In genomic region chr7:100493476-100494264, GRCh38 we compare ENCODE assay signal across 9 cellular contexts. TPM values are rescaled to one million over a fixed set of nuclear protein-coding genes. Genes with fewer than 3 reads are reported as not detected.
DNase-seq lines count a peak whose midpoint lies in the region; ATAC-seq, FAIRE-seq and TF ChIP-seq lines count a peak whose summit lies in the region.
"Had no signal": no experiment of that assay in that cellular context is flagged by ENCODE, and none has a peak within 500 bp of the region (broad histone marks: within the 10 kb centered on the region; RNA-seq: fewer than 3 reads in every experiment).

No MANE protein-coding gene starts in this region.

- peaks cover 34% of the 10 kb centered on the region for H3K4me1 ChIP-seq in HepG2 (ENCODE audit: insufficient read depth, low read length)

- H2AFZ ChIP-seq in HepG2 (ENCODE audit: low read length): no peak overlapping the region

- H3K79me2 ChIP-seq in HepG2 (ENCODE audit: insufficient read depth, low read length): no peaks in the 10 kb centered on the region

- H3K9ac ChIP-seq in HepG2 (ENCODE audit: insufficient read depth, low read depth, low read length): peak overlapping the region; percentile 43; the same call in 1 of the 2 replicates

- H4K20me1 ChIP-seq in HepG2 (ENCODE audit: insufficient read depth, low read length): no peaks in the 10 kb centered on the region

- H3K4me3 ChIP-seq in brain microvascular endothelial cell (ENCODE audit: low read depth, low read length) (peak overlapping the region; percentile 45), HepG2 (replicated peaks in 1 of 3; ENCODE audit: insufficient read depth in 1 of 3, low read depth in 2 of 3, low read length in 3 of 3) (peak overlapping the region; percentile 42 to 76 (median 54))

- H3K27me3 ChIP-seq in brain microvascular endothelial cell (replicated peaks) (no peaks in the 10 kb centered on the region), HepG2 (ENCODE audit: control insufficient read depth in 1 of 2, insufficient read depth in 2 of 2, low read length in 2 of 2) (peaks cover 1 to 7% of the 10 kb centered on the region in 2 experiments; a peak in 4 of 5 replicates)

- no peak for TF ChIP-seq EP300 in HepG2 (IDR thresholded peaks at IDR 0.05; ENCODE audit: low read depth in 2 of 2, low read length in 2 of 2)
- TF ChIP-seq EP300 in HepG2 (CRISPR knock-in tag; IDR thresholded peaks at IDR 0.05; ENCODE audit: borderline replicate concordance): no peak

- CTCF ChIA-PET in HepG2 (lab: Yijun Ruan, JAX; ENCODE audit: low intra/inter-chr PET ratio, low total read pairs): interaction anchor here (1.0 to 1.1 kb wide), 2 partner anchors 10 to 66 kb away, joined by 3 to 4 read pairs; partner anchors contain the start of gene NYAP1

- POLR2A ChIA-PET in HepG2 (lab: Yijun Ruan, JAX): interaction anchor here (0.9 to 1.5 kb wide), 6 partner anchors 14 to 92 kb away, joined by 3 to 4 read pairs (median 3); partner anchors contain the start of genes AGFG2, FBXO24, LRCH4 and ZCWPW1

- TF ChIP-seq CTCF in GM13977 (IDR thresholded peaks at IDR 0.05; ENCODE audit: extremely low read depth, insufficient read depth, missing control alignments) (peak; percentile 44), brain microvascular endothelial cell (IDR thresholded peaks at IDR 0.05; ENCODE audit: low read depth, low read length, missing control alignments) (peak; percentile 30), HepG2 (CRISPR knock-in tag; IDR thresholded peaks at IDR 0.05) (peak; percentile 69)

- DNase-seq in GM13977 (ENCODE audit: low spot score) (peak; percentile 77), T-helper 9 cell (peak; percentile 48), brain microvascular endothelial cell (no peak), HepG2 (ENCODE audit: low spot score) (peak; percentile 33), DMS79 treated with DMSO at 0.1 percent for 48 hours (lab: John Stamatoyannopoulos, UW) (no peak), NCI-H1436 treated with DMSO at 0.1 percent for 48 hours (lab: John Stamatoyannopoulos, UW) (no peak)
- DNase-seq in stimulated activated CD4-positive, alpha-beta T cell treated with anti-CD3 and anti-CD28 coated beads, TNF-alpha, amount 100 ng/mL, for 4 hours (ENCODE audit: low read depth in 3 of 3): peak; percentile 24 to 33 (median 28)

- H3K4me2 ChIP-seq in HepG2 (ENCODE audit: low read depth, low read length): peak overlapping the region; percentile 95

- ATAC-seq in HepG2 (peak; percentile 80), GM18517 (IDR thresholded peaks at IDR 0.05; ENCODE audit: unreplicated experiment) (no peak)

- 0% methylated on average over 16 of the region's 56 CpGs for WGBS in HepG2 (ENCODE audit: low lambda C conversion rate)

- no peak for TF ChIP-seq RAD21 in HepG2 (CRISPR knock-in tag; IDR thresholded peaks at IDR 0.05)

- no TSS peak for BruUV-seq in HepG2 (replicated peaks; lab: Mats Ljungman, UMichigan)

- no peaks in the 10 kb centered on the region for H3K9me3 ChIP-seq in HepG2 (ENCODE audit: low read length)

- in situ Hi-C loops in GM13977 (cut with MboI; ENCODE audit: low pct_unique_long_range_greater_than_20kb, low sequenced_read_pairs, unreplicated experiment): no loop called here
- in situ Hi-C loops in brain microvascular endothelial cell (cut with HindIII; ENCODE audit: low pct_ligation_motif_present, low sequenced_read_pairs): no loop called here
- in situ Hi-C loops in HepG2 (cut with HindIII; ENCODE audit: extremely low pct_ligation_motif_present, low pct_unique_long_range_greater_than_20kb): no loop called here

- H3K36me3 ChIP-seq in brain microvascular endothelial cell (replicated peaks): no peaks in the 10 kb centered on the region
- H3K36me3 ChIP-seq in HepG2 (replicated peaks in 1 of 2; ENCODE audit: control insufficient read depth in 1 of 2, insufficient read depth in 2 of 2, low read length in 2 of 2): no peaks in the 10 kb centered on the region

- H3K27ac ChIP-seq in brain microvascular endothelial cell (no peak overlapping the region), HepG2 (ENCODE audit: extremely low read length, insufficient read depth, low read length) (no peak overlapping the region)

- intact Hi-C loops in HepG2 (cut with micrococcal nuclease; ENCODE audit: unreplicated experiment): loop anchor here (1.0 to 2.0 kb wide), 2 partner anchors 52 to 65 kb away; no protein-coding TSS in a partner anchor

- no peak; a peak in 1 of 4 replicates for TF ChIP-seq POLR2A in HepG2 (IDR thresholded peaks at IDR 0.05; ENCODE audit: insufficient read depth in 1 of 2, low read depth in 2 of 2, low read length in 2 of 2)

- FAIRE-seq in HepG2 (lab: Jason Lieb, UNC): no peak

RNA-seq across cellular contexts. Expression of gene NYAP1, which starts 9.9 kb away (rescaled TPM):
- 0.15 TPM in 2 replicates for total RNA-seq in HepG2 (2016; rRNA removed; fragmentation: Illumina TruSeq; extraction: Trizol)
- total RNA-seq in HepG2 (2016; cell fraction: cytosol; rRNA removed; fragmentation: Illumina TruSeq; extraction: Trizol; ENCODE audit: low read depth): not detected in 2 replicates
- 0.09 and 0.26 TPM in 2 replicates for total RNA-seq in HepG2 (2016; cell fraction: insoluble cytoplasmic fraction; rRNA removed; fragmentation: Illumina TruSeq; extraction: Trizol)
- 0.55 TPM in 1 of 2 replicates, not detected in the other for total RNA-seq in HepG2 (2016; cell fraction: membrane; rRNA removed; fragmentation: Illumina TruSeq; extraction: Trizol)
- 0.09 and 0.22 TPM in 2 replicates for total RNA-seq in HepG2 (2016; cell fraction: nucleus; rRNA removed; fragmentation: Illumina TruSeq; extraction: Trizol)
- 0.46 and 0.76 TPM in 2 replicates for polyA plus RNA-seq in HepG2 (2011; rRNA removed)
- polyA plus RNA-seq in HepG2 (2011; cell fraction: cytosol; rRNA removed): 0.44 and 0.70 TPM in 2 replicates
- polyA plus RNA-seq in HepG2 (2011; cell fraction: nucleus; rRNA removed): 2.4 and 2.9 TPM in 2 replicates
- polyA plus RNA-seq in HepG2 (2012): 0.60 and 0.88 TPM in 2 replicates
- polyA plus RNA-seq in HepG2 (2016; cell fraction: cytosol; fragmentation: Illumina TruSeq; extraction: Trizol; ENCODE audit: low read depth): 0.07 and 0.09 TPM in 2 replicates
- polyA plus RNA-seq in HepG2 (2016; cell fraction: insoluble cytoplasmic fraction; fragmentation: Illumina TruSeq; extraction: Trizol; ENCODE audit: low read depth): 0.08 TPM in 1 of 2 replicates, not detected in the other
- polyA plus RNA-seq in HepG2 (2016; cell fraction: membrane; fragmentation: Illumina TruSeq; extraction: Trizol; ENCODE audit: low read depth): 0.07 TPM in 1 of 2 replicates, not detected in the other
- polyA plus RNA-seq in HepG2 (2016; cell fraction: nucleus; fragmentation: Illumina TruSeq; extraction: Trizol; ENCODE audit: insufficient read depth, low read depth): 0.77 and 0.83 TPM in 2 replicates
- polyA minus RNA-seq in HepG2 (2011; rRNA and poly(A)+ RNA removed; ENCODE audit: low replicate concordance): 0.62 TPM in 1 of 2 replicates, not detected in the other
- 0.53 and 0.99 TPM in 2 replicates for polyA minus RNA-seq in HepG2 (2011; cell fraction: cytosol; rRNA and poly(A)+ RNA removed)
- polyA minus RNA-seq in HepG2 (2011; cell fraction: nucleus; rRNA and poly(A)+ RNA removed): 0.62 and 0.64 TPM in 2 replicates
- total RNA-seq: myocyte had no signal

RNA-seq across cellular contexts. Expression of gene TSC22D4, which starts 14.7 kb away (rescaled TPM):
- total RNA-seq in HepG2 (2016; rRNA removed; fragmentation: Illumina TruSeq; extraction: Trizol): 6.3 and 7.7 TPM in 2 replicates
- total RNA-seq in HepG2 (2016; cell fraction: cytosol; rRNA removed; fragmentation: Illumina TruSeq; extraction: Trizol; ENCODE audit: low read depth): 2.6 and 2.9 TPM in 2 replicates
- 5.6 and 7.4 TPM in 2 replicates for total RNA-seq in HepG2 (2016; cell fraction: insoluble cytoplasmic fraction; rRNA removed; fragmentation: Illumina TruSeq; extraction: Trizol)
- 4.7 and 8.1 TPM in 2 replicates for total RNA-seq in HepG2 (2016; cell fraction: membrane; rRNA removed; fragmentation: Illumina TruSeq; extraction: Trizol)
- 4.4 and 5.5 TPM in 2 replicates for total RNA-seq in HepG2 (2016; cell fraction: nucleus; rRNA removed; fragmentation: Illumina TruSeq; extraction: Trizol)
- 8.7 and 10.1 TPM in 2 replicates for polyA plus RNA-seq in HepG2 (2011; rRNA removed)
- polyA plus RNA-seq in HepG2 (2011; cell fraction: cytosol; rRNA removed): 6.5 and 10.9 TPM in 2 replicates
- 17.7 and 20.7 TPM in 2 replicates for polyA plus RNA-seq in HepG2 (2011; cell fraction: nucleus; rRNA removed)
- 6.9 and 11.5 TPM in 2 replicates for polyA plus RNA-seq in HepG2 (2012)
- polyA plus RNA-seq in HepG2 (2016; cell fraction: cytosol; fragmentation: Illumina TruSeq; extraction: Trizol; ENCODE audit: low read depth): 2.7 and 4.0 TPM in 2 replicates
- polyA plus RNA-seq in HepG2 (2016; cell fraction: insoluble cytoplasmic fraction; fragmentation: Illumina TruSeq; extraction: Trizol; ENCODE audit: low read depth): 10.1 and 11.1 TPM in 2 replicates
- 6.2 and 8.1 TPM in 2 replicates for polyA plus RNA-seq in HepG2 (2016; cell fraction: membrane; fragmentation: Illumina TruSeq; extraction: Trizol; ENCODE audit: low read depth)
- polyA plus RNA-seq in HepG2 (2016; cell fraction: nucleus; fragmentation: Illumina TruSeq; extraction: Trizol; ENCODE audit: insufficient read depth, low read depth): 13.1 and 14.8 TPM in 2 replicates
- 9.9 and 13.8 TPM in 2 replicates for polyA minus RNA-seq in HepG2 (2011; rRNA and poly(A)+ RNA removed; ENCODE audit: low replicate concordance)
- polyA minus RNA-seq in HepG2 (2011; cell fraction: cytosol; rRNA and poly(A)+ RNA removed): 7.0 and 9.1 TPM in 2 replicates
- polyA minus RNA-seq in HepG2 (2011; cell fraction: nucleus; rRNA and poly(A)+ RNA removed): 3.0 and 4.5 TPM in 2 replicates

RNA-seq across cellular contexts. Expression of gene SPACDR, which starts 29.6 kb away (rescaled TPM):
- total RNA-seq in HepG2 (2016; rRNA removed; fragmentation: Illumina TruSeq; extraction: Trizol): not detected in 2 replicates
- total RNA-seq in HepG2 (2016; cell fraction: cytosol; rRNA removed; fragmentation: Illumina TruSeq; extraction: Trizol; ENCODE audit: low read depth): not detected in 2 replicates
- 0.15 TPM in 1 of 2 replicates, not detected in the other for total RNA-seq in HepG2 (2016; cell fraction: insoluble cytoplasmic fraction; rRNA removed; fragmentation: Illumina TruSeq; extraction: Trizol)
- not detected in 2 replicates for total RNA-seq in HepG2 (2016; cell fraction: membrane; rRNA removed; fragmentation: Illumina TruSeq; extraction: Trizol)
- not detected in 2 replicates for total RNA-seq in HepG2 (2016; cell fraction: nucleus; rRNA removed; fragmentation: Illumina TruSeq; extraction: Trizol)
- polyA plus RNA-seq in HepG2 (2011; rRNA removed): 0.24 and 0.41 TPM in 2 replicates
- 0.16 TPM in 1 of 2 replicates, not detected in the other for polyA plus RNA-seq in HepG2 (2011; cell fraction: cytosol; rRNA removed)
- 0.55 and 0.99 TPM in 2 replicates for polyA plus RNA-seq in HepG2 (2011; cell fraction: nucleus; rRNA removed)
- 0.20 TPM in 1 of 2 replicates, not detected in the other for polyA plus RNA-seq in HepG2 (2012)
- not detected in 2 replicates for polyA plus RNA-seq in HepG2 (2016; cell fraction: cytosol; fragmentation: Illumina TruSeq; extraction: Trizol; ENCODE audit: low read depth)
- polyA plus RNA-seq in HepG2 (2016; cell fraction: insoluble cytoplasmic fraction; fragmentation: Illumina TruSeq; extraction: Trizol; ENCODE audit: low read depth): not detected in 2 replicates
- polyA plus RNA-seq in HepG2 (2016; cell fraction: membrane; fragmentation: Illumina TruSeq; extraction: Trizol; ENCODE audit: low read depth): 0.26 TPM in 1 of 2 replicates, not detected in the other
- polyA plus RNA-seq in HepG2 (2016; cell fraction: nucleus; fragmentation: Illumina TruSeq; extraction: Trizol; ENCODE audit: insufficient read depth, low read depth): not detected in 2 replicates
- polyA minus RNA-seq in HepG2 (2011; rRNA and poly(A)+ RNA removed; ENCODE audit: low replicate concordance): 0.14 and 0.65 TPM in 2 replicates
- not detected in 2 replicates for polyA minus RNA-seq in HepG2 (2011; cell fraction: cytosol; rRNA and poly(A)+ RNA removed)
- not detected in 2 replicates for polyA minus RNA-seq in HepG2 (2011; cell fraction: nucleus; rRNA and poly(A)+ RNA removed)

RNA-seq across cellular contexts. Expression of gene AGFG2, which starts 45.3 kb away (rescaled TPM):
- 117 and 132 TPM in 2 replicates for total RNA-seq in HepG2 (2016; rRNA removed; fragmentation: Illumina TruSeq; extraction: Trizol)
- total RNA-seq in HepG2 (2016; cell fraction: cytosol; rRNA removed; fragmentation: Illumina TruSeq; extraction: Trizol; ENCODE audit: low read depth): 31.9 and 33.3 TPM in 2 replicates
- total RNA-seq in HepG2 (2016; cell fraction: insoluble cytoplasmic fraction; rRNA removed; fragmentation: Illumina TruSeq; extraction: Trizol): 111 and 137 TPM in 2 replicates
- total RNA-seq in HepG2 (2016; cell fraction: membrane; rRNA removed; fragmentation: Illumina TruSeq; extraction: Trizol): 66.9 and 73.0 TPM in 2 replicates
- total RNA-seq in HepG2 (2016; cell fraction: nucleus; rRNA removed; fragmentation: Illumina TruSeq; extraction: Trizol): 58.2 and 67.9 TPM in 2 replicates
- polyA plus RNA-seq in HepG2 (2011; rRNA removed): 125 and 127 TPM in 2 replicates
- 56.3 and 126 TPM in 2 replicates for polyA plus RNA-seq in HepG2 (2011; cell fraction: cytosol; rRNA removed)
- 211 and 341 TPM in 2 replicates for polyA plus RNA-seq in HepG2 (2011; cell fraction: nucleus; rRNA removed)
- polyA plus RNA-seq in HepG2 (2012): 63.5 and 68.9 TPM in 2 replicates
- polyA plus RNA-seq in HepG2 (2016; cell fraction: cytosol; fragmentation: Illumina TruSeq; extraction: Trizol; ENCODE audit: low read depth): 20.7 and 23.5 TPM in 2 replicates
- polyA plus RNA-seq in HepG2 (2016; cell fraction: insoluble cytoplasmic fraction; fragmentation: Illumina TruSeq; extraction: Trizol; ENCODE audit: low read depth): 136 and 157 TPM in 2 replicates
- polyA plus RNA-seq in HepG2 (2016; cell fraction: membrane; fragmentation: Illumina TruSeq; extraction: Trizol; ENCODE audit: low read depth): 44.8 and 50.5 TPM in 2 replicates
- polyA plus RNA-seq in HepG2 (2016; cell fraction: nucleus; fragmentation: Illumina TruSeq; extraction: Trizol; ENCODE audit: insufficient read depth, low read depth): 131 TPM in 2 replicates
- 24.8 and 334 TPM in 2 replicates for polyA minus RNA-seq in HepG2 (2011; rRNA and poly(A)+ RNA removed; ENCODE audit: low replicate concordance)
- 131 and 176 TPM in 2 replicates for polyA minus RNA-seq in HepG2 (2011; cell fraction: cytosol; rRNA and poly(A)+ RNA removed)
- polyA minus RNA-seq in HepG2 (2011; cell fraction: nucleus; rRNA and poly(A)+ RNA removed): 107 and 124 TPM in 2 replicates

RNA-seq across cellular contexts. Expression of gene PPP1R35, which starts 57.4 kb away (rescaled TPM):
- 16.7 and 24.8 TPM in 2 replicates for total RNA-seq in HepG2 (2016; rRNA removed; fragmentation: Illumina TruSeq; extraction: Trizol)
- total RNA-seq in HepG2 (2016; cell fraction: cytosol; rRNA removed; fragmentation: Illumina TruSeq; extraction: Trizol; ENCODE audit: low read depth): 16.5 and 21.7 TPM in 2 replicates
- total RNA-seq in HepG2 (2016; cell fraction: insoluble cytoplasmic fraction; rRNA removed; fragmentation: Illumina TruSeq; extraction: Trizol): 19.3 and 24.7 TPM in 2 replicates
- total RNA-seq in HepG2 (2016; cell fraction: membrane; rRNA removed; fragmentation: Illumina TruSeq; extraction: Trizol): 16.5 and 20.1 TPM in 2 replicates
- total RNA-seq in HepG2 (2016; cell fraction: nucleus; rRNA removed; fragmentation: Illumina TruSeq; extraction: Trizol): 13.8 and 17.9 TPM in 2 replicates
- polyA plus RNA-seq in HepG2 (2011; rRNA removed): 26.4 and 29.0 TPM in 2 replicates
- 18.0 and 33.0 TPM in 2 replicates for polyA plus RNA-seq in HepG2 (2011; cell fraction: cytosol; rRNA removed)
- 102 and 127 TPM in 2 replicates for polyA plus RNA-seq in HepG2 (2011; cell fraction: nucleus; rRNA removed)
- 17.6 and 20.1 TPM in 2 replicates for polyA plus RNA-seq in HepG2 (2012)
- polyA plus RNA-seq in HepG2 (2016; cell fraction: cytosol; fragmentation: Illumina TruSeq; extraction: Trizol; ENCODE audit: low read depth): 16.5 and 23.2 TPM in 2 replicates
- 21.3 TPM in 2 replicates for polyA plus RNA-seq in HepG2 (2016; cell fraction: insoluble cytoplasmic fraction; fragmentation: Illumina TruSeq; extraction: Trizol; ENCODE audit: low read depth)
- polyA plus RNA-seq in HepG2 (2016; cell fraction: membrane; fragmentation: Illumina TruSeq; extraction: Trizol; ENCODE audit: low read depth): 13.7 and 17.5 TPM in 2 replicates
- 39.6 and 40.4 TPM in 2 replicates for polyA plus RNA-seq in HepG2 (2016; cell fraction: nucleus; fragmentation: Illumina TruSeq; extraction: Trizol; ENCODE audit: insufficient read depth, low read depth)
- polyA minus RNA-seq in HepG2 (2011; rRNA and poly(A)+ RNA removed; ENCODE audit: low replicate concordance): 13.2 and 24.1 TPM in 2 replicates
- polyA minus RNA-seq in HepG2 (2011; cell fraction: cytosol; rRNA and poly(A)+ RNA removed): 10.6 and 13.9 TPM in 2 replicates
- 7.1 and 7.3 TPM in 2 replicates for polyA minus RNA-seq in HepG2 (2011; cell fraction: nucleus; rRNA and poly(A)+ RNA removed)

Comparison
In these comparisons a context has a peak if more than half of its experiments do, and no peak if none do; other contexts are left out.
1. DNase-seq: peak in GM13977 (single experiment), T-helper 9 cell (single experiment), HepG2 (single experiment) and stimulated activated CD4-positive, alpha-beta T cell treated with anti-CD3 and anti-CD28 coated beads, TNF-alpha, amount 100 ng/mL, for 4 hours (3 of 3); none in brain microvascular endothelial cell (single experiment), DMS79 treated with DMSO at 0.1 percent for 48 hours (single experiment) and NCI-H1436 treated with DMSO at 0.1 percent for 48 hours (single experiment).
2. Peak in every context shown above with its lines, with median percentiles within 50 percentile points of each other: CTCF ChIP-seq.